In the genomic region with DNA sequence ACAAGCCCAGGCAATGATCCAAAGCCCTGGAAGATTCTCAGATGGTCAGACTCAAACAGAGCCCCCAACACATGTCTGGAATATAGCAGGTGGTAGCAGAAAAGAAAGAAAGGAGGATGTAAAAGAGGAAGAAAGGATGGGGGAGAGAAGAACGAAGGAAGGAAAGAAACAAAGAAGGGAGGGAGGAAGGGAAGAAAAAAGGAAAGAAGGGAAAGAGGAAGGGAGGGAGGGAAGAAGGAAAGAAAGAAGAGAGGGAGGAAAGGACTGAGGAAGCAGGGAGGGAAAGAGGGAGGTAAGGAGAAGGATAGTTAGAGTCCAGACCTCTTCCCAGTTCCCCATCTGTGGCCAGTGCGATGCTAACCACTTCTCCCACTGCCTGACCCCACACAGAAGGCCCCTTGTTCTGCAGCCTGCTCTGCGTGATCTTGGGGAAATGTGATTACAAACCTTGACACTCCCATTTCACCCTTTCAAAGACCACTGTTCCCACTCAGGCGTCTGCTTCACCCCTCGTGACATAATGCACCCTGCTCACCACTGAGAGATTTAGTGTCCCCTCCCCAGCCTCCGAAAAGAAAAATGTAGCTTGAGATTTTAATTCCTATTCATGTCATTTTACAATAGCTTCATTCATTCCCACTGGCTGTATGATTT, we compare ENCODE assay signal across 14 cellular contexts.
"Had no signal": no experiment of that assay in that cellular context is flagged by ENCODE, and none has a peak within 500 bp of the region (broad histone marks: within the 10 kb centered on the region; RNA-seq: fewer than 3 reads in every experiment).

No MANE protein-coding gene starts in this region.

- H3K36me3 ChIP-seq: ascending aorta, cardiac muscle cell, pancreas, upper lobe of right lung had no signal

- ATAC-seq: activated naive CD8-positive, alpha-beta T cell treated with anti-CD3 and anti-CD28 coated beads, Interleukin-2, amount 50 U/mL, for 24 hours; esophagus mucosa; left cardiac atrium; pancreas had no signal

- H3K27me3 Mint-ChIP-seq: activated naive CD8-positive, alpha-beta T cell treated with anti-CD3 and anti-CD28 coated beads, Interleukin-2, amount 50 U/mL, for 24 hours had no signal

- H3K4me1 ChIP-seq: ascending aorta, pancreas, upper lobe of right lung had no signal

- H3K9me3 ChIP-seq: ascending aorta, pancreas, upper lobe of right lung had no signal

- H3K4me3 Mint-ChIP-seq: activated naive CD8-positive, alpha-beta T cell treated with anti-CD3 and anti-CD28 coated beads, Interleukin-2, amount 50 U/mL, for 24 hours; T-helper 2 cell treated with Interferon-gamma antibody and Interleukin-4, amounts not matched to agents 5 μg/mL and 100 μg/mL, for 36 hours had no signal

- H3K27ac Mint-ChIP-seq: activated naive CD8-positive, alpha-beta T cell treated with anti-CD3 and anti-CD28 coated beads, Interleukin-2, amount 50 U/mL, for 24 hours; T-helper 2 cell treated with Interferon-gamma antibody and Interleukin-4, amounts not matched to agents 5 μg/mL and 100 μg/mL, for 36 hours had no signal

- DNase-seq: activated CD4-positive, alpha-beta T cell treated with anti-CD3 and anti-CD28 coated beads, Interleukin-2, amount 50 U/mL, for 48 hours; activated CD4-positive, CD25-positive, alpha-beta regulatory T cell treated with anti-CD3 and anti-CD28 coated beads, Interleukin-2, amount 50 U/mL, for 72 hours; activated naive CD8-positive, alpha-beta T cell treated with anti-CD3 and anti-CD28 coated beads, Interleukin-2, amount 50 U/mL, for 24 hours; activated T-cell treated with anti-CD3 and anti-CD28 coated beads, Interleukin-2, amount 50 U/mL, for 48 hours; left cardiac atrium; pancreas; retina; substantia nigra; upper lobe of right lung had no signal

- H3K9me3 Mint-ChIP-seq: activated naive CD8-positive, alpha-beta T cell treated with anti-CD3 and anti-CD28 coated beads, Interleukin-2, amount 50 U/mL, for 24 hours; T-helper 2 cell treated with Interferon-gamma antibody and Interleukin-4, amounts not matched to agents 5 μg/mL and 100 μg/mL, for 36 hours had no signal

- H3K4me3 ChIP-seq: ascending aorta, cardiac muscle cell, lung, pancreas, upper lobe of right lung had no signal

- H3K27ac ChIP-seq: ascending aorta, cardiac muscle cell, pancreas, upper lobe of right lung had no signal

- H3K27me3 ChIP-seq: ascending aorta, cardiac muscle cell, pancreas, upper lobe of right lung had no signal
